In the genomic region with DNA sequence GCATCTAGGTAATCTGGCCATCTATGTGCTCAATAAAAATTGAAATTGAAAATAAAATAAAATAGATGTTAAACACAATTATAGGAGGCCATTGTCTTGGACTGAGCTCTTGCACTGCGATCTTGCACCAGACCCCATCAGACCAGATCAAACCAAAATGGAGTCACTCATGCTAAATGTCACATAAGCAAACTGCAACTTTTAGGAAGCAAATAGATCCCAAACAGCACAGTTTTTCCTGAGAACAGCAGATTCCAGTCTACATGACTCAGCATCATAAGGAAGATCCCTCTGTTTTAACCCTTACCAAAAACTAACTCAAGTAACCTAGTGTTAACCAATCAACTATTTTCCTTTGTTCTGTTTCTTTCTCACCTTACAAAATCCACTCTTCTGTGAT, we compare ENCODE assay signal across 10 cellular contexts.
"Had no signal": no experiment of that assay in that cellular context is flagged by ENCODE, and none has a peak within 500 bp of the region (broad histone marks: within the 10 kb centered on the region; RNA-seq: fewer than 3 reads in every experiment).

No MANE protein-coding gene starts in this region.

- DNase-seq: activated CD4-positive, alpha-beta T cell treated with anti-CD3 and anti-CD28 coated beads, Interleukin-2, amount 50 U/mL, for 4 hours; activated T-cell treated with anti-CD3 and anti-CD28 coated beads, Interleukin-2, amount 50 U/mL, for 1 hour; amniotic stem cell; dorsolateral prefrontal cortex; foreskin melanocyte; heart right ventricle; small intestine; thyroid gland; uterus had no signal

- H3K9me3 ChIP-seq: heart right ventricle, right atrium auricular region, thyroid gland, uterus had no signal

- H3K27me3 ChIP-seq: right atrium auricular region, thyroid gland, uterus had no signal

- H3K4me3 ChIP-seq: dorsolateral prefrontal cortex, heart right ventricle, right atrium auricular region, thyroid gland, uterus had no signal

- H3K27ac ChIP-seq: dorsolateral prefrontal cortex, heart right ventricle, right atrium auricular region, thyroid gland, uterus had no signal

- H3K4me1 ChIP-seq: thyroid gland, uterus had no signal

- H3K36me3 ChIP-seq: heart right ventricle, right atrium auricular region, thyroid gland, uterus had no signal
